Comparison of ENCODE assay signal across 8 cellular contexts in genomic region chr21:17585875-17586450, GRCh38. TPM values are rescaled to one million over a fixed set of nuclear protein-coding genes. Genes with fewer than 3 reads are reported as not detected.
DNase-seq lines count a peak whose midpoint lies in the region; ATAC-seq and TF ChIP-seq lines count a peak whose summit lies in the region.

No MANE protein-coding gene starts in this region.

- no peak overlapping the region for H3K4me2 ChIP-seq in GM23248 (ENCODE audit: unreplicated experiment)

- TF ChIP-seq CTCF in brain (conservative IDR thresholded peaks at IDR 0.05): peak; percentile 79

- H3K36me3 Mint-ChIP-seq in brain: peaks cover 5% of the 10 kb centered on the region

- H3K9me2 ChIP-seq in GM23248 (ENCODE audit: insufficient read depth): no peaks in the 10 kb centered on the region

- H3K4me1 ChIP-seq in GM23248 (ENCODE audit: insufficient read depth): no peaks in the 10 kb centered on the region

- H3K36me3 ChIP-seq in GM23248 (ENCODE audit: low read depth): no peaks in the 10 kb centered on the region

- WGBS in GM23248 (ENCODE audit: low coverage in 1 of 2, low lambda C conversion rate in 2 of 2, missing lambda C conversion rate in 2 of 2), 2 experiments: 2% methylated on average over 3 of the region's 3 CpGs

- no peaks in the 10 kb centered on the region for H3K9me3 ChIP-seq in GM23248 (ENCODE audit: low read depth)

- no peaks in the 10 kb centered on the region for H3K4me1 Mint-ChIP-seq in brain

- no peak overlapping the region for H3K4me3 ChIP-seq in GM23248

- DNase-seq in CD1c-positive myeloid dendritic cell (ENCODE audit: extremely low spot score) (peak; percentile 67), GM23248 (peak; percentile 67), NCI-H2227 treated with DMSO at 0.1 percent for 48 hours (lab: John Stamatoyannopoulos, UW) (peak; percentile 63), kidney tubule cell (ENCODE audit: low spot score) (peak; percentile 58)
- no peak for DNase-seq in stimulated activated CD4-positive, alpha-beta T cell treated with anti-CD3 and anti-CD28 coated beads, Interleukin-2, amount 100 ng/mL, for 48 hours
- DNase-seq in stimulated activated naive CD4-positive, alpha-beta T cell treated with Interleukin-2 at 50 U/mL for 16 hours (lab: John Stamatoyannopoulos, UW): no peak

- H3K9ac ChIP-seq in GM23248: no peak overlapping the region

- peaks cover 0 to 2% (median 0%) of the 10 kb centered on the region in 5 experiments for H3K9me3 Mint-ChIP-seq in brain

- no peak overlapping the region for H3K4me3 Mint-ChIP-seq in brain

- H3K79me2 ChIP-seq in GM23248 (ENCODE audit: insufficient read depth): no peaks in the 10 kb centered on the region

- H4K20me1 ChIP-seq in GM23248 (ENCODE audit: insufficient read depth): no peaks in the 10 kb centered on the region

- H3K27ac Mint-ChIP-seq in brain: no peak overlapping the region

- no peaks in the 10 kb centered on the region for H3K27me3 Mint-ChIP-seq in brain

- H3K27ac ChIP-seq in GM23248: no peak overlapping the region

- H2AFZ ChIP-seq in GM23248: no peak overlapping the region

- H3F3A ChIP-seq in GM23248 (ENCODE audit: insufficient read depth): no peaks in the 10 kb centered on the region

- ATAC-seq in HG03460 (IDR thresholded peaks at IDR 0.05; ENCODE audit: unreplicated experiment): no peak

- in situ Hi-C loops in GM23248 (cut with MboI): no loop called here

- no peaks in the 10 kb centered on the region for H3K27me3 ChIP-seq in GM23248 (replicated peaks; ENCODE audit: insufficient read depth)

RNA-seq across cellular contexts. Expression of gene BTG3, which starts 26.7 kb away (rescaled TPM):
- total RNA-seq in GM23248 (2014; rRNA removed; shearing (Covaris generic)): 15.6 and 22.8 TPM in 2 replicates
- polyA plus RNA-seq in GM23248 (2016; fragmentation: Nextera tagmentation; extraction: Ambion mirVana) (43.7 and 44.4 TPM in 2 replicates), brain (ENCODE audit: insufficient read depth, low read depth, low replicate concordance) (65.4 TPM)

Comparison
In these comparisons a context has a peak if more than half of its experiments do, and no peak if none do; other contexts are left out.
1. DNase-seq: peak in CD1c-positive myeloid dendritic cell (single experiment), GM23248 (single experiment), NCI-H2227 treated with DMSO at 0.1 percent for 48 hours (single experiment) and kidney tubule cell (single experiment); none in stimulated activated CD4-positive, alpha-beta T cell treated with anti-CD3 and anti-CD28 coated beads, Interleukin-2, amount 100 ng/mL, for 48 hours (0 of 2) and stimulated activated naive CD4-positive, alpha-beta T cell treated with Interleukin-2 at 50 U/mL for 16 hours (single experiment).